Comparison of ENCODE assay signal across 10 cellular contexts in genomic region chr16:51154271-51155171, GRCh38. TPM values are rescaled to one million over a fixed set of nuclear protein-coding genes. Genes with fewer than 3 reads are reported as not detected.
DNase-seq lines count a peak whose midpoint lies in the region; ATAC-seq, FAIRE-seq and TF ChIP-seq lines count a peak whose summit lies in the region.
"Had no signal": no experiment of that assay in that cellular context is flagged by ENCODE, and none has a peak within 500 bp of the region (broad histone marks: within the 10 kb centered on the region; RNA-seq: fewer than 3 reads in every experiment).

No MANE protein-coding gene starts in this region.

- FAIRE-seq in HepG2 (lab: Jason Lieb, UNC): no peak
- FAIRE-seq: colon had no signal

- no peaks in the 10 kb centered on the region for H3K9me3 ChIP-seq in MG63
- no peaks in the 10 kb centered on the region for H3K9me3 ChIP-seq in ectodermal cell (ENCODE audit: control insufficient read depth, low read length)
- no peaks in the 10 kb centered on the region for H3K9me3 ChIP-seq in HepG2 (ENCODE audit: low read length)
- no peaks in the 10 kb centered on the region for H3K9me3 ChIP-seq in testis
- H3K9me3 ChIP-seq in PC-9 (ENCODE audit: insufficient read depth, low read depth): no peaks in the 10 kb centered on the region

- H4K20me1 ChIP-seq in HepG2 (ENCODE audit: insufficient read depth, low read length): no peaks in the 10 kb centered on the region
- no peaks in the 10 kb centered on the region for H4K20me1 ChIP-seq in PC-9 (ENCODE audit: insufficient read depth)

- DNase-seq in MG63: no peak
- DNase-seq in HepG2 (ENCODE audit: low spot score): no peak
- DNase-seq in substantia nigra (lab: John Stamatoyannopoulos, UW): peak in 34 of 49 donors; percentile 23 to 71 (median 51)
- DNase-seq in stimulated activated CD4-positive, alpha-beta T cell treated with anti-CD3 and anti-CD28 coated beads, Interleukin-2, amount 100 ng/mL, for 48 hours: no peak
- no peak for DNase-seq in testis
- DNase-seq in PC-9: no peak
- DNase-seq: SHP77 treated with DMSO at 0.1 percent for 48 hours had no signal

- H3K36me3 ChIP-seq in MG63 (no peaks in the 10 kb centered on the region), ectodermal cell (ENCODE audit: control insufficient read depth, insufficient read depth, low read length) (no peaks in the 10 kb centered on the region), HepG2 (replicated peaks in 1 of 2; ENCODE audit: control insufficient read depth in 1 of 2, insufficient read depth in 2 of 2, low read length in 2 of 2) (no peaks in the 10 kb centered on the region), testis (ENCODE audit: low read depth, missing control alignments) (no peaks in the 10 kb centered on the region), PC-9 (ENCODE audit: low read depth) (no peaks in the 10 kb centered on the region)

- H2AFZ ChIP-seq in HepG2 (ENCODE audit: low read length) (no peak overlapping the region), PC-9 (no peak overlapping the region)

- in situ Hi-C loops in HepG2 (cut with HindIII; ENCODE audit: extremely low pct_ligation_motif_present, low pct_unique_long_range_greater_than_20kb): loop anchor here (5.0 kb wide), 1 partner anchor 608 kb away; no protein-coding TSS in a partner anchor

- peak overlapping the region; percentile 94 for H3K27ac ChIP-seq in ectodermal cell (ENCODE audit: insufficient read depth, low read depth, low read length, poor library complexity, severe bottlenecking)
- no peak overlapping the region for H3K27ac ChIP-seq in HepG2 (ENCODE audit: extremely low read length, insufficient read depth, low read length)
- peak overlapping the region; percentile 99 for H3K27ac ChIP-seq in substantia nigra (ENCODE audit: low read depth, low read length, poor library complexity, severe bottlenecking)
- H3K27ac ChIP-seq in testis: no peak overlapping the region
- H3K27ac ChIP-seq in PC-9: no peak overlapping the region

- CTCF ChIA-PET in HepG2 (lab: Yijun Ruan, JAX; ENCODE audit: low intra/inter-chr PET ratio, low total read pairs): no interaction called here
- CTCF ChIA-PET in PC-9 (lab: Charles Lee): no interaction called here

- TF ChIP-seq POLR2A in HepG2 (IDR thresholded peaks at IDR 0.05; ENCODE audit: insufficient read depth in 1 of 2, low read depth in 2 of 2, low read length in 2 of 2): no peak
- TF ChIP-seq POLR2A in testis (IDR thresholded peaks at IDR 0.05): no peak

- BruUV-seq in HepG2 (replicated peaks; lab: Mats Ljungman, UMichigan) (no TSS peak), PC-9 (replicated peaks; lab: Mats Ljungman, UMichigan) (no TSS peak)

- intact Hi-C loops in HepG2 (cut with micrococcal nuclease; ENCODE audit: unreplicated experiment) (loop anchor here (5.0 kb wide), 2 partner anchors 83 to 292 kb away; no protein-coding TSS in a partner anchor), testis (cut with DNase I; ENCODE audit: low total_unique reads) (no loop called here), PC-9 (cut with micrococcal nuclease; ENCODE audit: unreplicated experiment) (no loop called here)

- POLR2A ChIA-PET in HepG2 (lab: Yijun Ruan, JAX): no interaction called here
- POLR2A ChIA-PET in PC-9 (lab: Charles Lee; ENCODE audit: unreplicated experiment): no interaction called here

- H3K79me2 ChIP-seq in HepG2 (ENCODE audit: insufficient read depth, low read length) (peaks cover 10% of the 10 kb centered on the region), PC-9 (ENCODE audit: low read depth) (no peaks in the 10 kb centered on the region)

- H3K4me2 ChIP-seq in HepG2 (ENCODE audit: low read depth, low read length) (peak overlapping the region; percentile 75), PC-9 (no peak overlapping the region)

- ATAC-seq in HepG2: no peak

- H3F3A ChIP-seq in PC-9 (ENCODE audit: insufficient read depth, low read depth): no peaks in the 10 kb centered on the region

- H3K9ac ChIP-seq in HepG2 (ENCODE audit: insufficient read depth, low read depth, low read length): no peak overlapping the region

- TF ChIP-seq EP300 in HepG2 (IDR thresholded peaks at IDR 0.05; ENCODE audit: low read depth in 2 of 2, low read length in 2 of 2) (no peak), HepG2 (CRISPR knock-in tag; IDR thresholded peaks at IDR 0.05; ENCODE audit: borderline replicate concordance) (no peak)

- WGBS in ectodermal cell, 2 experiments: 1 to 2% methylated on average over 55 of the region's 55 CpGs
- 93% methylated on average over 55 of the region's 55 CpGs for WGBS in HepG2 (ENCODE audit: low lambda C conversion rate)
- 12 to 16% methylated on average over 36 to 50 of the region's 55 CpGs for WGBS in testis, 2 donors

- H3K4me1 ChIP-seq in ectodermal cell (ENCODE audit: control insufficient read depth, insufficient read depth, low read length): peaks cover 16% of the 10 kb centered on the region
- peaks cover 44% of the 10 kb centered on the region for H3K4me1 ChIP-seq in HepG2 (ENCODE audit: insufficient read depth, low read length)
- peaks cover 3% of the 10 kb centered on the region for H3K4me1 ChIP-seq in testis
- no peaks in the 10 kb centered on the region for H3K4me1 ChIP-seq in PC-9 (replicated peaks; ENCODE audit: insufficient read depth)

- H3K27me3 ChIP-seq in MG63 (no peaks in the 10 kb centered on the region), ectodermal cell (ENCODE audit: control insufficient read depth, insufficient read depth, low read length, poor library complexity, severe bottlenecking) (peaks cover 39% of the 10 kb centered on the region), HepG2 (ENCODE audit: control insufficient read depth in 1 of 2, insufficient read depth in 2 of 2, low read length in 2 of 2) (peaks cover 6 to 32% of the 10 kb centered on the region in 2 experiments), testis (no peaks in the 10 kb centered on the region), PC-9 (ENCODE audit: insufficient read depth, low read depth) (peaks cover 13% of the 10 kb centered on the region)

- no peak for TF ChIP-seq RAD21 in HepG2 (CRISPR knock-in tag; IDR thresholded peaks at IDR 0.05)

- H3K4me3 ChIP-seq in MG63: peak overlapping the region; percentile 27
- H3K4me3 ChIP-seq in ectodermal cell (ENCODE audit: insufficient read depth, low read depth, low read length): peak overlapping the region; percentile 87
- H3K4me3 ChIP-seq in HepG2 (replicated peaks in 1 of 3; ENCODE audit: insufficient read depth in 1 of 3, low read depth in 2 of 3, low read length in 3 of 3): peak overlapping the region; percentile 47 to 68 (median 57); a peak in 5 of 6 replicates
- H3K4me3 ChIP-seq in testis: peak overlapping the region in 1 of 2 donors; percentile 29
- no peak overlapping the region for H3K4me3 ChIP-seq in PC-9

- H3K9me2 ChIP-seq in PC-9 (ENCODE audit: insufficient read depth): no peaks in the 10 kb centered on the region

- TF ChIP-seq CTCF in HepG2 (CRISPR knock-in tag; IDR thresholded peaks at IDR 0.05): no peak
- TF ChIP-seq CTCF in testis (IDR thresholded peaks at IDR 0.05): no peak
- TF ChIP-seq CTCF in PC-9 (conservative IDR thresholded peaks at IDR 0.05): no peak

TF ChIP-seq in HepG2, 621 proteins besides CTCF, POLR2A, EP300 and RAD21 (continues in another document):
- no peak for TF ChIP-seq DNMT1 (CRISPR knock-in tag; IDR thresholded peaks at IDR 0.05)
- 0 out of 2 replicates have a peak, but pooled peaks have one; percentile 12 for TF ChIP-seq HOXA3 (CRISPR knock-in tag; IDR thresholded peaks at IDR 0.05)
- no peak for TF ChIP-seq SALL1 (CRISPR knock-in tag; IDR thresholded peaks at IDR 0.05)
- TF ChIP-seq AGO2 (optimal IDR thresholded peaks at IDR 0.05; ENCODE audit: low read depth, low read length): peak; percentile 22

RNA-seq across cellular contexts. Expression of gene SALL1, which starts 3.5 kb away (rescaled TPM):
- total RNA-seq in MG63 (2014; rRNA removed; shearing (Covaris generic); ENCODE audit: low replicate concordance): 0.13 and 0.84 TPM in 2 replicates
- 89.0 TPM for polyA plus RNA-seq in ectodermal cell (2013, experiment 1 of 4)
- polyA plus RNA-seq in ectodermal cell (2013, experiment 2 of 4): 98.4 TPM
- polyA plus RNA-seq in ectodermal cell (2013, experiment 3 of 4): 75.6 TPM
- 79.9 TPM for polyA plus RNA-seq in ectodermal cell (2013, experiment 4 of 4)
- total RNA-seq in HepG2 (2016; rRNA removed; fragmentation: Illumina TruSeq; extraction: Trizol) (12.3 and 18.5 TPM in 2 replicates), testis (1 to 10 TPM; 4.9 to 5.9 TPM), PC-9 (2021) (not detected in 2 replicates)
- 3.8 and 4.7 TPM in 2 replicates for total RNA-seq in HepG2 (2016; cell fraction: cytosol; rRNA removed; fragmentation: Illumina TruSeq; extraction: Trizol; ENCODE audit: low read depth)
- total RNA-seq in HepG2 (2016; cell fraction: insoluble cytoplasmic fraction; rRNA removed; fragmentation: Illumina TruSeq; extraction: Trizol): 12.7 and 13.5 TPM in 2 replicates
- 12.7 and 14.2 TPM in 2 replicates for total RNA-seq in HepG2 (2016; cell fraction: membrane; rRNA removed; fragmentation: Illumina TruSeq; extraction: Trizol)
- 12.5 and 15.2 TPM in 2 replicates for total RNA-seq in HepG2 (2016; cell fraction: nucleus; rRNA removed; fragmentation: Illumina TruSeq; extraction: Trizol)
- polyA plus RNA-seq in HepG2 (2011; rRNA removed) (5.9 and 6.6 TPM in 2 replicates), testis (ENCODE audit: insufficient read depth, low read depth, low replicate concordance) (4.0 TPM)
- polyA plus RNA-seq in HepG2 (2011; cell fraction: cytosol; rRNA removed): 3.8 and 4.0 TPM in 2 replicates
- polyA plus RNA-seq in HepG2 (2011; cell fraction: nucleus; rRNA removed): 7.7 TPM in 2 replicates
- polyA plus RNA-seq in HepG2 (2012): 6.2 and 6.9 TPM in 2 replicates
- polyA plus RNA-seq in HepG2 (2016; cell fraction: cytosol; fragmentation: Illumina TruSeq; extraction: Trizol; ENCODE audit: low read depth): 2.3 and 3.0 TPM in 2 replicates
- polyA plus RNA-seq in HepG2 (2016; cell fraction: insoluble cytoplasmic fraction; fragmentation: Illumina TruSeq; extraction: Trizol; ENCODE audit: low read depth): 16.0 and 21.0 TPM in 2 replicates
- polyA plus RNA-seq in HepG2 (2016; cell fraction: membrane; fragmentation: Illumina TruSeq; extraction: Trizol; ENCODE audit: low read depth): 8.5 and 9.6 TPM in 2 replicates
- 30.9 and 34.8 TPM in 2 replicates for polyA plus RNA-seq in HepG2 (2016; cell fraction: nucleus; fragmentation: Illumina TruSeq; extraction: Trizol; ENCODE audit: insufficient read depth, low read depth)
- 0.02 and 5.6 TPM in 2 replicates for polyA minus RNA-seq in HepG2 (2011; rRNA and poly(A)+ RNA removed; ENCODE audit: low replicate concordance)
- polyA minus RNA-seq in HepG2 (2011; cell fraction: cytosol; rRNA and poly(A)+ RNA removed): 3.4 and 4.2 TPM in 2 replicates
- 4.0 and 4.2 TPM in 2 replicates for polyA minus RNA-seq in HepG2 (2011; cell fraction: nucleus; rRNA and poly(A)+ RNA removed)
- total RNA-seq: activated CD8-positive, alpha-beta memory T cell treated with anti-CD3 and anti-CD28 coated beads for 36 hours had no signal

Comparison
In these comparisons a context has a peak if more than half of its experiments do, and no peak if none do; other contexts are left out.
1. DNase-seq: peak in substantia nigra (34 of 49); none in MG63 (single experiment), HepG2 (single experiment), stimulated activated CD4-positive, alpha-beta T cell treated with anti-CD3 and anti-CD28 coated beads, Interleukin-2, amount 100 ng/mL, for 48 hours (0 of 2), testis (single experiment) and PC-9 (0 of 2).
2. H3K27ac ChIP-seq: peak in ectodermal cell (single experiment) and substantia nigra (single experiment); none in HepG2 (single experiment), testis (0 of 2) and PC-9 (single experiment).